2 cellular contexts compared by ENCODE assay signal in genomic region chr22:36753120-36753802, GRCh38.
A peak's percentile ranks its signal among the peaks of the same experiment; 100 is the strongest.
TF ChIP-seq lines count a peak whose summit lies in the region.

No MANE protein-coding gene starts in this region.

TF ChIP-seq in HCT116, 20 proteins besides CTCF, POLR2A, EP300 and RAD21 (continued from another document):
- TF ChIP-seq REST (IDR thresholded peaks at IDR 0.05; ENCODE audit: low read depth) (peak; percentile 67), TCF7L2 (IDR thresholded peaks at IDR 0.05; ENCODE audit: borderline replicate concordance, extremely low read depth, insufficient read depth, insufficient read length) (no peak), YY1 (IDR thresholded peaks at IDR 0.05; ENCODE audit: extremely low read depth, insufficient replicate concordance, low read depth, low read length) (no peak), FOSL1 (IDR thresholded peaks at IDR 0.05; ENCODE audit: low read depth) (no peak), POLR2AphosphoS5 (IDR thresholded peaks at IDR 0.05; ENCODE audit: low read depth, low read length) (no peak), ATF3 (IDR thresholded peaks at IDR 0.05) (no peak)

TF ChIP-seq in WTC11, 78 proteins besides CTCF, POLR2A, EP300 and RAD21:
- TF ChIP-seq ERG (CRISPR knock-in tag; IDR thresholded peaks at IDR 0.05): no peak
- no peak for TF ChIP-seq ZNF423 (CRISPR knock-in tag; IDR thresholded peaks at IDR 0.05)
- no peak for TF ChIP-seq TP53 (CRISPR knock-in tag; IDR thresholded peaks at IDR 0.05)
- no peak for TF ChIP-seq GRHL2 (CRISPR knock-in tag; IDR thresholded peaks at IDR 0.05; ENCODE audit: insufficient replicate concordance, severe bottlenecking)
- no peak for TF ChIP-seq MYBL2 (CRISPR knock-in tag; IDR thresholded peaks at IDR 0.05)
- no peak for TF ChIP-seq CREM (CRISPR knock-in tag; IDR thresholded peaks at IDR 0.05)
- no peak for TF ChIP-seq ZNF317 (CRISPR knock-in tag; IDR thresholded peaks at IDR 0.05; ENCODE audit: borderline replicate concordance, low read depth)
- TF ChIP-seq USF1 (CRISPR knock-in tag; IDR thresholded peaks at IDR 0.05): no peak
- TF ChIP-seq E2F5 (CRISPR knock-in tag; IDR thresholded peaks at IDR 0.05): no peak
- TF ChIP-seq GTF2I (CRISPR knock-in tag; conservative IDR thresholded peaks at IDR 0.05): no peak
- TF ChIP-seq ESRRA (CRISPR knock-in tag; IDR thresholded peaks at IDR 0.05; ENCODE audit: borderline replicate concordance): no peak
- no peak for TF ChIP-seq ZNF512 (CRISPR knock-in tag; IDR thresholded peaks at IDR 0.05; ENCODE audit: borderline replicate concordance)
